In genomic region chr14:53828820-53829219, GRCh38 we compare ENCODE assay signal across 8 cellular contexts.
"Had no signal": no experiment of that assay in that cellular context is flagged by ENCODE, and none has a peak within 500 bp of the region (broad histone marks: within the 10 kb centered on the region; RNA-seq: fewer than 3 reads in every experiment).

No MANE protein-coding gene starts in this region.

- H3K27ac Mint-ChIP-seq: GM23338, H9, HFFc6 had no signal

- H3K4me3 Mint-ChIP-seq: GM23338, H9, HFFc6 had no signal

- H3K4me3 ChIP-seq: GM23338, K562 had no signal

- H3K9me3 Mint-ChIP-seq: GM23338, HFFc6 had no signal

- H3K4me2 ChIP-seq: GM23338 had no signal

- H2AFZ ChIP-seq: GM23338 had no signal

- H3K27ac ChIP-seq: HL-60 had no signal

- DNase-seq: H9, HCEC 1CT, HFFc6, KG1 had no signal

- ATAC-seq: GM23338, HepG2, K562 had no signal
